ENCODE assay signal across 8 cellular contexts in genomic region chr7:69598487-69599148, GRCh38. TPM values are rescaled to one million over a fixed set of nuclear protein-coding genes. Genes with fewer than 3 reads are reported as not detected.
A peak's percentile ranks its signal among the peaks of the same experiment; 100 is the strongest.
DNase-seq lines count a peak whose midpoint lies in the region; ATAC-seq and TF ChIP-seq lines count a peak whose summit lies in the region.

No MANE protein-coding gene starts in this region.

- no peaks in the 10 kb centered on the region for H4K20me1 ChIP-seq in MM.1S (ENCODE audit: insufficient read depth, low read length)

- no peaks in the 10 kb centered on the region for H3K9me3 Mint-ChIP-seq in activated naive CD8-positive, alpha-beta T cell treated with anti-CD3 and anti-CD28 coated beads, Interleukin-2, amount 10 ng/mL, durations not matched to agents 7 days and 5 days

- H3K27me3 ChIP-seq in MM.1S (replicated peaks; ENCODE audit: insufficient read depth, low read length): no peaks in the 10 kb centered on the region; the same call in 1 of the 2 replicates

- no peak for TF ChIP-seq CTCF in MM.1S (IDR thresholded peaks at IDR 0.05; ENCODE audit: low read length)

- no peaks in the 10 kb centered on the region for H3K9me2 ChIP-seq in MM.1S (replicated peaks; ENCODE audit: insufficient read depth, low read length)

- no peak for ATAC-seq in activated naive CD8-positive, alpha-beta T cell treated with anti-CD3 and anti-CD28 coated beads, Interleukin-2, amount 10 ng/mL, durations not matched to agents 7 days and 5 days (ENCODE audit: low read depth)

- H3K9me3 ChIP-seq in MM.1S (replicated peaks; ENCODE audit: insufficient read depth, low read length): no peaks in the 10 kb centered on the region

- H3K27me3 Mint-ChIP-seq in activated naive CD8-positive, alpha-beta T cell treated with anti-CD3 and anti-CD28 coated beads, Interleukin-2, amount 10 ng/mL, durations not matched to agents 7 days and 5 days: peaks cover 49% of the 10 kb centered on the region

- peaks cover 14% of the 10 kb centered on the region; the same call in 1 of the 2 replicates for H3F3A ChIP-seq in MM.1S (ENCODE audit: insufficient read depth, low read length)

- H3K36me3 ChIP-seq in MM.1S (replicated peaks; ENCODE audit: insufficient read depth, low read length): no peaks in the 10 kb centered on the region

- H2AFZ ChIP-seq in MM.1S (ENCODE audit: low read length): peak overlapping the region; percentile 93

- peak overlapping the region; percentile 54; the same call in 1 of the 2 replicates for H3K9ac ChIP-seq in MM.1S (ENCODE audit: low read length)

- peak overlapping the region; percentile 87 for H3K4me3 Mint-ChIP-seq in activated naive CD8-positive, alpha-beta T cell treated with anti-CD3 and anti-CD28 coated beads, Interleukin-2, amount 10 ng/mL, durations not matched to agents 7 days and 5 days

- peak; percentile 56 for DNase-seq in NCI-H2107 treated with DMSO at 0.1 percent for 48 hours (lab: John Stamatoyannopoulos, UW; ENCODE audit: unreplicated experiment)
- no peak for DNase-seq in NCI-H2107 (lab: John Stamatoyannopoulos, UW)
- no peak for DNase-seq in MM.1S
- DNase-seq in activated naive CD8-positive, alpha-beta T cell treated with anti-CD3 and anti-CD28 coated beads, Interleukin-2, amount 10 ng/mL, durations not matched to agents 7 days and 5 days: no peak
- DNase-seq in hippocampal formation (lab: John Stamatoyannopoulos, UW): peak; percentile 31 to 65
- no peak for DNase-seq in skeletal muscle cell (ENCODE audit: low read depth)
- no peak for DNase-seq in cerebellar nuclear complex (lab: John Stamatoyannopoulos, UW)
- no peak for DNase-seq in mesenteric fat pad (ENCODE audit: low spot score)

- POLR2A ChIA-PET in activated naive CD8-positive, alpha-beta T cell treated with anti-CD3 and anti-CD28 coated beads, Interleukin-2, amount 10 ng/mL, durations not matched to agents 7 days and 5 days (lab: Charles Lee): no interaction called here

- H3K36me3 Mint-ChIP-seq in activated naive CD8-positive, alpha-beta T cell treated with anti-CD3 and anti-CD28 coated beads, Interleukin-2, amount 10 ng/mL, durations not matched to agents 7 days and 5 days: no peaks in the 10 kb centered on the region

- H3K4me3 ChIP-seq in MM.1S (ENCODE audit: low read length) (peak overlapping the region; percentile 83), skeletal muscle cell (ENCODE audit: low read depth, low read length) (peak overlapping the region; percentile 95)

- H3K4me1 ChIP-seq in MM.1S (ENCODE audit: low read length): 0 out of 2 replicates have a peak, but pooled peaks cover 3% of the 10 kb centered on the region

- H3K27ac ChIP-seq in MM.1S (ENCODE audit: low read length): no peak overlapping the region

- peaks cover 11% of the 10 kb centered on the region for H3K4me1 Mint-ChIP-seq in activated naive CD8-positive, alpha-beta T cell treated with anti-CD3 and anti-CD28 coated beads, Interleukin-2, amount 10 ng/mL, durations not matched to agents 7 days and 5 days

- H3K27ac Mint-ChIP-seq in activated naive CD8-positive, alpha-beta T cell treated with anti-CD3 and anti-CD28 coated beads, Interleukin-2, amount 10 ng/mL, durations not matched to agents 7 days and 5 days: peak overlapping the region; percentile 66

- H3K79me2 ChIP-seq in MM.1S (ENCODE audit: low read length): no peaks in the 10 kb centered on the region

- peak overlapping the region; percentile 94 for H3K4me2 ChIP-seq in MM.1S (ENCODE audit: low read depth, low read length)

RNA-seq across cellular contexts. Expression of gene AUTS2, which starts 0.3 kb away (rescaled TPM):
- total RNA-seq in activated naive CD8-positive, alpha-beta T cell treated with anti-CD3 and anti-CD28 coated beads, Interleukin-2, amount 10 ng/mL, durations not matched to agents 7 days and 5 days: 10 to 100 TPM; 17.5 to 23.8 TPM
- 28.1 TPM for total RNA-seq in mesenteric fat pad

Comparison
In these comparisons a context has a peak if more than half of its experiments do, and no peak if none do; other contexts are left out.
1. DNase-seq: peak in NCI-H2107 treated with DMSO at 0.1 percent for 48 hours (single experiment) and hippocampal formation (2 of 2); none in NCI-H2107 (single experiment), MM.1S (single experiment), activated naive CD8-positive, alpha-beta T cell treated with anti-CD3 and anti-CD28 coated beads, Interleukin-2, amount 10 ng/mL, durations not matched to agents 7 days and 5 days (single experiment), skeletal muscle cell (single experiment), cerebellar nuclear complex (0 of 2) and mesenteric fat pad (single experiment).